Comparison of ENCODE assay signal across 10 cellular contexts in genomic region chr2:33069894-33070651, GRCh38.
DNase-seq lines count a peak whose midpoint lies in the region; ATAC-seq and TF ChIP-seq lines count a peak whose summit lies in the region.
"Had no signal": no experiment of that assay in that cellular context is flagged by ENCODE, and none has a peak within 500 bp of the region (broad histone marks: within the 10 kb centered on the region; RNA-seq: fewer than 3 reads in every experiment).

No MANE protein-coding gene starts in this region.

- TF ChIP-seq EP300 in gastroesophageal sphincter (IDR thresholded peaks at IDR 0.05), result no peak

- no peak overlapping the region for H3K4me3 ChIP-seq in gastroesophageal sphincter

- no peaks in the 10 kb centered on the region for H3K27me3 ChIP-seq in gastroesophageal sphincter

- ATAC-seq in activated CD8-positive, alpha-beta memory T cell treated with anti-CD3 and anti-CD28 coated beads, Interleukin-2, amount 10 ng/mL, durations not matched to agents 7 days and 5 days, result peak; percentile 74
- ATAC-seq in gastroesophageal sphincter, result peak; percentile 94
- ATAC-seq in HG03025 (IDR thresholded peaks at IDR 0.05; ENCODE audit: low FRiP score, unreplicated experiment), result no peak
- ATAC-seq in HG03520 (IDR thresholded peaks at IDR 0.05; ENCODE audit: unreplicated experiment), result no peak

- peaks cover 3 to 40% (median 3%) of the 10 kb centered on the region in 3 donors for H3K4me1 ChIP-seq in gastroesophageal sphincter

- no peak overlapping the region for H3K27ac Mint-ChIP-seq in activated CD8-positive, alpha-beta memory T cell treated with anti-CD3 and anti-CD28 coated beads, Interleukin-2, amount 10 ng/mL, durations not matched to agents 7 days and 5 days
- H3K27ac Mint-ChIP-seq in T-helper 2 cell treated with Interferon-gamma antibody and Interleukin-4, amounts not matched to agents 5 μg/mL and 100 μg/mL, for 36 hours, result peak overlapping the region; percentile 10

- no peaks in the 10 kb centered on the region for H3K9me3 Mint-ChIP-seq in activated CD8-positive, alpha-beta memory T cell treated with anti-CD3 and anti-CD28 coated beads, Interleukin-2, amount 10 ng/mL, durations not matched to agents 7 days and 5 days (ENCODE audit: low read depth)
- no peaks in the 10 kb centered on the region for H3K9me3 Mint-ChIP-seq in T-helper 2 cell treated with Interferon-gamma antibody and Interleukin-4, amounts not matched to agents 5 μg/mL and 100 μg/mL, for 36 hours

- TF ChIP-seq CTCF in gastroesophageal sphincter (IDR thresholded peaks at IDR 0.05), result no peak

- H3K36me3 ChIP-seq in gastroesophageal sphincter, result no peaks in the 10 kb centered on the region

- H3K27ac ChIP-seq in gastroesophageal sphincter, result peak overlapping the region in 3 of 4 donors; percentile 63 to 76 (median 64)
- H3K27ac ChIP-seq: VCaP had no signal

- 62 to 68% methylated on average over 8 to 9 of the region's 10 CpGs for WGBS in gastroesophageal sphincter (ENCODE audit: low coverage in 1 of 2), 2 donors

- H3K27me3 Mint-ChIP-seq in activated CD8-positive, alpha-beta memory T cell treated with anti-CD3 and anti-CD28 coated beads, Interleukin-2, amount 10 ng/mL, durations not matched to agents 7 days and 5 days, result peaks cover 9% of the 10 kb centered on the region
- no peaks in the 10 kb centered on the region for H3K27me3 Mint-ChIP-seq in T-helper 2 cell treated with Interferon-gamma antibody and Interleukin-4, amounts not matched to agents 5 μg/mL and 100 μg/mL, for 36 hours (ENCODE audit: low read depth)

- H3K4me3 Mint-ChIP-seq in activated CD8-positive, alpha-beta memory T cell treated with anti-CD3 and anti-CD28 coated beads, Interleukin-2, amount 10 ng/mL, durations not matched to agents 7 days and 5 days, result no peak overlapping the region
- H3K4me3 Mint-ChIP-seq in T-helper 2 cell treated with Interferon-gamma antibody and Interleukin-4, amounts not matched to agents 5 μg/mL and 100 μg/mL, for 36 hours, result no peak overlapping the region

- TF ChIP-seq POLR2A in gastroesophageal sphincter (IDR thresholded peaks at IDR 0.05), result no peak

- CTCF ChIA-PET in activated CD8-positive, alpha-beta memory T cell treated with anti-CD3 and anti-CD28 coated beads, Interleukin-2, amount 10 ng/mL, durations not matched to agents 7 days and 5 days (lab: Charles Lee), result no interaction called here
- CTCF ChIA-PET in HEK293T (lab: Yijun Ruan, JAX), result interaction anchor here (1.1 kb wide), 1 partner anchor 36 kb away, joined by 3 read pairs; no protein-coding TSS in a partner anchor

- no peaks in the 10 kb centered on the region for H3K9me3 ChIP-seq in gastroesophageal sphincter

- H3K36me3 Mint-ChIP-seq in activated CD8-positive, alpha-beta memory T cell treated with anti-CD3 and anti-CD28 coated beads, Interleukin-2, amount 10 ng/mL, durations not matched to agents 7 days and 5 days, result no peaks in the 10 kb centered on the region
- H3K36me3 Mint-ChIP-seq in T-helper 2 cell treated with Interferon-gamma antibody and Interleukin-4, amounts not matched to agents 5 μg/mL and 100 μg/mL, for 36 hours (ENCODE audit: low read depth), result no peaks in the 10 kb centered on the region

- POLR2A ChIA-PET in HEK293T (lab: Yijun Ruan, JAX), result no interaction called here

- H3K4me1 Mint-ChIP-seq in activated CD8-positive, alpha-beta memory T cell treated with anti-CD3 and anti-CD28 coated beads, Interleukin-2, amount 10 ng/mL, durations not matched to agents 7 days and 5 days, result peaks cover 11% of the 10 kb centered on the region
- peaks cover 4% of the 10 kb centered on the region for H3K4me1 Mint-ChIP-seq in T-helper 2 cell treated with Interferon-gamma antibody and Interleukin-4, amounts not matched to agents 5 μg/mL and 100 μg/mL, for 36 hours (ENCODE audit: low read depth)

- DNase-seq in activated CD8-positive, alpha-beta memory T cell treated with anti-CD3 and anti-CD28 coated beads, Interleukin-2, amount 10 ng/mL, durations not matched to agents 7 days and 5 days, result peak; percentile 53
- no peak for DNase-seq in activated CD8-positive, alpha-beta memory T cell treated with anti-CD3 and anti-CD28 coated beads, Interleukin-2, amount 50 U/mL, for 4 hours
- peak; percentile 64 for DNase-seq in T-helper 2 cell treated with Interferon-gamma antibody and Interleukin-4, amounts not matched to agents 5 μg/mL and 100 μg/mL, for 36 hours (ENCODE audit: low spot score)
- DNase-seq in stimulated activated CD4-positive, alpha-beta T cell treated with anti-CD3 and anti-CD28 coated beads, Interleukin-15, amount 100 ng/mL, for 24 hours, result peak; percentile 59
- no peak for DNase-seq in HEK293T (ENCODE audit: extremely low spot score)
- DNase-seq: DND-41 had no signal

TF ChIP-seq in HEK293T, 16 proteins besides CTCF, POLR2A, EP300 and RAD21:
- no peak for TF ChIP-seq SP1 (IDR thresholded peaks at IDR 0.05)
- no peak for TF ChIP-seq SUZ12 (IDR thresholded peaks at IDR 0.05)
- no peak for TF ChIP-seq FOXA1 (IDR thresholded peaks at IDR 0.05)
- TF ChIP-seq NFRKB (IDR thresholded peaks at IDR 0.05), result no peak
- TF ChIP-seq BHLHE40 (IDR thresholded peaks at IDR 0.05; ENCODE audit: borderline replicate concordance), result no peak
- no peak for TF ChIP-seq CTBP1 (IDR thresholded peaks at IDR 0.05; ENCODE audit: borderline replicate concordance)
- no peak for TF ChIP-seq FOXM1 (IDR thresholded peaks at IDR 0.05; ENCODE audit: borderline replicate concordance)
- TF ChIP-seq ELF4 (IDR thresholded peaks at IDR 0.05), result no peak
- no peak for TF ChIP-seq L3MBTL2 (conservative IDR thresholded peaks at IDR 0.05)
- TF ChIP-seq FOXK2 (IDR thresholded peaks at IDR 0.05), result no peak

Comparison
In these comparisons a context has a peak if more than half of its experiments do, and no peak if none do; other contexts are left out.
1. DNase-seq: peak in activated CD8-positive, alpha-beta memory T cell treated with anti-CD3 and anti-CD28 coated beads, Interleukin-2, amount 10 ng/mL, durations not matched to agents 7 days and 5 days (single experiment), T-helper 2 cell treated with Interferon-gamma antibody and Interleukin-4, amounts not matched to agents 5 μg/mL and 100 μg/mL, for 36 hours (single experiment) and stimulated activated CD4-positive, alpha-beta T cell treated with anti-CD3 and anti-CD28 coated beads, Interleukin-15, amount 100 ng/mL, for 24 hours (single experiment); none in activated CD8-positive, alpha-beta memory T cell treated with anti-CD3 and anti-CD28 coated beads, Interleukin-2, amount 50 U/mL, for 4 hours (single experiment) and HEK293T (single experiment).
2. ATAC-seq: peak in activated CD8-positive, alpha-beta memory T cell treated with anti-CD3 and anti-CD28 coated beads, Interleukin-2, amount 10 ng/mL, durations not matched to agents 7 days and 5 days (single experiment) and gastroesophageal sphincter (single experiment); none in HG03025 (single experiment) and HG03520 (single experiment).